Comparison of ENCODE assay signal across 8 cellular contexts in genomic region chr1:58841455-58841854, GRCh38. TPM values are rescaled to one million over a fixed set of nuclear protein-coding genes. Genes with fewer than 3 reads are reported as not detected.
DNase-seq lines count a peak whose midpoint lies in the region; ATAC-seq and TF ChIP-seq lines count a peak whose summit lies in the region.

No MANE protein-coding gene starts in this region.

- TF ChIP-seq CTCF in LNCAP (IDR thresholded peaks at IDR 0.05) (peak; percentile 36), mammary epithelial cell (conservative IDR thresholded peaks at IDR 0.05 in 1 of 2, IDR thresholded peaks at IDR 0.05 in 1 of 2; ENCODE audit: extremely low read depth in 1 of 2, insufficient read depth in 1 of 2, low read depth in 1 of 2, low read length in 2 of 2) (peak; percentile 19 to 44)

- H3K27ac ChIP-seq in mammary epithelial cell (ENCODE audit: insufficient read depth, low read depth, low read length), result no peak overlapping the region
- no peak overlapping the region for H3K27ac ChIP-seq in naive thymus-derived CD4-positive, alpha-beta T cell (ENCODE audit: low read depth, low read length)

- no peak overlapping the region for H3K4me2 ChIP-seq in mammary epithelial cell (ENCODE audit: insufficient read depth, low read depth, low read length)

- H3K27ac Mint-ChIP-seq in naive thymus-derived CD4-positive, alpha-beta T cell, result no peak overlapping the region

- no peak overlapping the region for H3K4me3 ChIP-seq in mammary epithelial cell (replicated peaks in 1 of 3; ENCODE audit: insufficient read depth in 1 of 3, low read depth in 2 of 3, low read length in 3 of 3)
- H3K4me3 ChIP-seq in naive thymus-derived CD4-positive, alpha-beta T cell (ENCODE audit: low read length), result no peak overlapping the region

- H3K4me1 ChIP-seq in mammary epithelial cell (ENCODE audit: insufficient read depth, low read length), result peaks cover 13% of the 10 kb centered on the region
- H3K4me1 ChIP-seq in naive thymus-derived CD4-positive, alpha-beta T cell (ENCODE audit: control insufficient read depth in 2 of 2, insufficient read depth in 2 of 2, low read length in 2 of 2), result no peaks in the 10 kb centered on the region

- DNase-seq in DMS53 (lab: John Stamatoyannopoulos, UW) (peak; percentile 73), DMS53 treated with DMSO at 0.1 percent for 48 hours (lab: John Stamatoyannopoulos, UW; ENCODE audit: unreplicated experiment) (no peak), mammary epithelial cell (no peak), kidney tubule cell (ENCODE audit: low spot score) (no peak)
- peak in 1 of 9 donors; percentile 5 for DNase-seq in naive thymus-derived CD4-positive, alpha-beta T cell

- H3K9me3 ChIP-seq in mammary epithelial cell (replicated peaks; ENCODE audit: insufficient read depth, low read length), result no peaks in the 10 kb centered on the region
- no peaks in the 10 kb centered on the region for H3K9me3 ChIP-seq in naive thymus-derived CD4-positive, alpha-beta T cell (ENCODE audit: control insufficient read depth in 2 of 3, low read length in 3 of 3)

- H3K27me3 Mint-ChIP-seq in naive thymus-derived CD4-positive, alpha-beta T cell, result no peaks in the 10 kb centered on the region

- no peaks in the 10 kb centered on the region for H4K20me1 ChIP-seq in mammary epithelial cell (ENCODE audit: insufficient read depth, low read length)

- no TSS peak for BruUV-seq in mammary epithelial cell (replicated peaks; lab: Mats Ljungman, UMichigan)

- H3K9me3 Mint-ChIP-seq in naive thymus-derived CD4-positive, alpha-beta T cell, result no peaks in the 10 kb centered on the region

- intact Hi-C loops in mammary epithelial cell (cut with micrococcal nuclease), result loop anchor here (2.0 kb wide), 2 partner anchors 17 to 57 kb away; partner anchors contain the start of gene JUN
- intact Hi-C loops in naive thymus-derived CD4-positive, alpha-beta T cell (cut with micrococcal nuclease), result loop anchor here in 1 of 2 donors (1.0 to 2.0 kb wide), 3 partner anchors 56 to 857 kb away; no protein-coding TSS in a partner anchor

- H2AFZ ChIP-seq in mammary epithelial cell (ENCODE audit: low read depth, low read length), result no peak overlapping the region

- 97% methylated on average over 3 of the region's 3 CpGs for WGBS in mammary epithelial cell (ENCODE audit: low coverage, missing lambda C conversion rate)

- no peaks in the 10 kb centered on the region for H3K27me3 ChIP-seq in mammary epithelial cell (ENCODE audit: insufficient read depth, low read length)
- H3K27me3 ChIP-seq in naive thymus-derived CD4-positive, alpha-beta T cell (ENCODE audit: control insufficient read depth in 2 of 2, insufficient read depth in 2 of 2, low read length in 2 of 2), result no peaks in the 10 kb centered on the region

- CTCF ChIA-PET in mammary epithelial cell (lab: Charles Lee; ENCODE audit: low non-redundant PET), result interaction anchor here (0.8 kb wide), 1 partner anchor 81 kb away, joined by 3 read pairs; no protein-coding TSS in a partner anchor
- CTCF ChIA-PET in naive thymus-derived CD4-positive, alpha-beta T cell (lab: Charles Lee), result interaction anchor here (0.7 kb wide), 1 partner anchor 16 kb away, joined by 3 read pairs; no protein-coding TSS in a partner anchor

- no peaks in the 10 kb centered on the region for H3K36me3 ChIP-seq in mammary epithelial cell (ENCODE audit: insufficient read depth, low read length)
- H3K36me3 ChIP-seq in naive thymus-derived CD4-positive, alpha-beta T cell (ENCODE audit: control insufficient read depth in 2 of 3, insufficient read depth in 3 of 3, low read length in 3 of 3), result no peaks in the 10 kb centered on the region

- no peak overlapping the region for H3K9ac ChIP-seq in mammary epithelial cell (ENCODE audit: insufficient read depth, low read length)

- H3K4me3 Mint-ChIP-seq in naive thymus-derived CD4-positive, alpha-beta T cell, result no peak overlapping the region

- POLR2A ChIA-PET in naive thymus-derived CD4-positive, alpha-beta T cell (lab: Charles Lee), result no interaction called here

- peaks cover 0 to 6% (median 0%) of the 10 kb centered on the region in 5 donors for H3K36me3 Mint-ChIP-seq in naive thymus-derived CD4-positive, alpha-beta T cell

- H3K79me2 ChIP-seq in mammary epithelial cell (ENCODE audit: insufficient read depth, low read length), result no peaks in the 10 kb centered on the region

- peaks cover 0 to 11% (median 1%) of the 10 kb centered on the region in 7 donors for H3K4me1 Mint-ChIP-seq in naive thymus-derived CD4-positive, alpha-beta T cell

- in situ Hi-C loops in mammary epithelial cell (cut with MboI; ENCODE audit: low sequenced_read_pairs in 2 of 2), result loop anchor here in 1 of 2 donors (10.0 kb wide), 1 partner anchor 57 kb away; the partner anchor contains the start of gene JUN

- dilution Hi-C loops in mammary epithelial cell (cut with HindIII; ENCODE audit: low sequenced_read_pairs), result no loop called here

- peak; percentile 44 for ATAC-seq in naive thymus-derived CD4-positive, alpha-beta T cell
- no peak for ATAC-seq in GM19395 (IDR thresholded peaks at IDR 0.05; ENCODE audit: unreplicated experiment)
- no peak for ATAC-seq in HG03135 (IDR thresholded peaks at IDR 0.05; ENCODE audit: unreplicated experiment)

RNA-seq across cellular contexts. Expression of gene JUN, which starts 57.6 kb away (rescaled TPM):
- total RNA-seq in mammary epithelial cell, result 10 to 100 TPM; 61.1 to 78.7 TPM
- 24.6 TPM for polyA plus RNA-seq in mammary epithelial cell
- 25.1 TPM for polyA minus RNA-seq in mammary epithelial cell
- 1,000 to 10,000 TPM in 2 of 5 experiments, 10 to 100 TPM in 3; 17.9 to 1,362 (median 41.2) TPM for total RNA-seq in naive thymus-derived CD4-positive, alpha-beta T cell
- 10 to 100 TPM; 21.9 to 30.1 TPM for polyA plus RNA-seq in naive thymus-derived CD4-positive, alpha-beta T cell
